Comparison of ENCODE assay signal across 8 cellular contexts in genomic region chrX:30659421-30659820, GRCh38. TPM values are rescaled to one million over a fixed set of nuclear protein-coding genes. Genes with fewer than 3 reads are reported as not detected.
DNase-seq lines count a peak whose midpoint lies in the region; ATAC-seq, FAIRE-seq and TF ChIP-seq lines count a peak whose summit lies in the region.

No MANE protein-coding gene starts in this region.

- no peak for FAIRE-seq in K562 (lab: Jason Lieb, UNC)

- H3K9me3 Mint-ChIP-seq in natural killer cell treated with Interleukin-12 subunit alpha and Interleukin-12 subunit beta and Interleukin-15 and Interleukin-18, amount 100 ng/mL, for 72 hours, result no peaks in the 10 kb centered on the region
- no peaks in the 10 kb centered on the region for H3K9me3 Mint-ChIP-seq in endodermal cell

- no peaks in the 10 kb centered on the region for H3K27me3 ChIP-seq in K562 (ENCODE audit: control insufficient read depth in 2 of 2, insufficient read depth in 2 of 2, low read length in 2 of 2)
- H3K27me3 ChIP-seq in endodermal cell (ENCODE audit: control insufficient read depth, insufficient read depth, low read length, poor library complexity, severe bottlenecking), result no peaks in the 10 kb centered on the region
- peaks cover 3% of the 10 kb centered on the region for H3K27me3 ChIP-seq in WERI-Rb-1 (ENCODE audit: insufficient read depth, low read depth, severe bottlenecking)

- H3K4me3 ChIP-seq in K562 (no peak overlapping the region), endodermal cell (ENCODE audit: low read length) (no peak overlapping the region), WERI-Rb-1 (ENCODE audit: low read depth, low read length) (no peak overlapping the region)

- H3K9me1 ChIP-seq in K562 (ENCODE audit: control insufficient read depth, insufficient read depth, low read length), result no peaks in the 10 kb centered on the region

- H3K9ac ChIP-seq in K562 (ENCODE audit: insufficient read depth in 1 of 2, low read depth in 2 of 2, low read length in 2 of 2) (no peak overlapping the region), endodermal cell (ENCODE audit: extremely low read depth, low read length, poor library complexity, severe bottlenecking) (no peak overlapping the region)

- DNase-seq in GDM1 (lab: John Stamatoyannopoulos, UW), result peak; percentile 15
- DNase-seq in M059J (ENCODE audit: low read depth), result peak; percentile 70
- peak; percentile 22 to 58 (median 40) for DNase-seq in K562 (ENCODE audit: extremely low read depth in 1 of 4, low spot score in 3 of 4)
- no peak for DNase-seq in natural killer cell treated with Interleukin-12 subunit alpha and Interleukin-12 subunit beta and Interleukin-15 and Interleukin-18, amount 100 ng/mL, for 72 hours (ENCODE audit: low spot score)
- DNase-seq in endodermal cell, result no peak
- no peak for DNase-seq in NCI-H1417 (lab: John Stamatoyannopoulos, UW)
- no peak for DNase-seq in WERI-Rb-1

- no peaks in the 10 kb centered on the region; the same call in 1 of the 3 replicates for H3K79me2 ChIP-seq in K562 (ENCODE audit: control insufficient read depth, insufficient read depth, low read length)

- H3K36me3 Mint-ChIP-seq in natural killer cell treated with Interleukin-12 subunit alpha and Interleukin-12 subunit beta and Interleukin-15 and Interleukin-18, amount 100 ng/mL, for 72 hours, result no peaks in the 10 kb centered on the region
- no peaks in the 10 kb centered on the region for H3K36me3 Mint-ChIP-seq in endodermal cell (ENCODE audit: low read depth)

- peak; percentile 77 for ATAC-seq in K562
- ATAC-seq in natural killer cell treated with Interleukin-12 subunit alpha and Interleukin-12 subunit beta and Interleukin-15 and Interleukin-18, amount 100 ng/mL, for 72 hours, result peak; percentile 90 to 95
- no peak for ATAC-seq in GM19397 (IDR thresholded peaks at IDR 0.05; ENCODE audit: unreplicated experiment)

- intact Hi-C loops in K562 (cut with micrococcal nuclease), result loop anchor here (10.0 kb wide), 1 partner anchor 225 kb away; the partner anchor contains the start of gene TAB3

- in situ Hi-C loops in K562 (cut with MboI), result no loop called here

- H3K9me3 ChIP-seq in K562 (replicated peaks; ENCODE audit: control insufficient read depth, insufficient read depth, low read depth, low read length) (no peaks in the 10 kb centered on the region), endodermal cell (ENCODE audit: control insufficient read depth, low read length) (no peaks in the 10 kb centered on the region), WERI-Rb-1 (ENCODE audit: severe bottlenecking) (no peaks in the 10 kb centered on the region)

- H3K4me2 ChIP-seq in K562 (ENCODE audit: insufficient read depth, low read length), result no peak overlapping the region

- no peaks in the 10 kb centered on the region for H3K27me3 Mint-ChIP-seq in natural killer cell treated with Interleukin-12 subunit alpha and Interleukin-12 subunit beta and Interleukin-15 and Interleukin-18, amount 100 ng/mL, for 72 hours
- no peaks in the 10 kb centered on the region for H3K27me3 Mint-ChIP-seq in endodermal cell (ENCODE audit: insufficient read depth)

- WGBS in K562 (ENCODE audit: insufficient coverage, low coverage, missing lambda C conversion rate), result 38% methylated on average over 2 of the region's 2 CpGs
- WGBS in endodermal cell (ENCODE audit: insufficient coverage in 1 of 2, insufficient read length in 1 of 2), 2 experiments, result 100% methylated on average over 1 of the region's 2 CpGs

- peaks cover 3 to 19% of the 10 kb centered on the region in 2 experiments; a peak in 2 of 5 replicates for H3K4me1 ChIP-seq in K562 (replicated peaks in 1 of 2; ENCODE audit: control insufficient read depth in 2 of 2, insufficient read depth in 2 of 2, low read length in 2 of 2)
- no peaks in the 10 kb centered on the region for H3K4me1 ChIP-seq in endodermal cell (ENCODE audit: control insufficient read depth, insufficient read depth, low read length)

- H3K4me1 Mint-ChIP-seq in natural killer cell treated with Interleukin-12 subunit alpha and Interleukin-12 subunit beta and Interleukin-15 and Interleukin-18, amount 100 ng/mL, for 72 hours (ENCODE audit: low read depth in 2 of 2), result peaks cover 18 to 23% of the 10 kb centered on the region in 2 donors
- no peaks in the 10 kb centered on the region for H3K4me1 Mint-ChIP-seq in endodermal cell

- no peak overlapping the region for H2AFZ ChIP-seq in K562 (ENCODE audit: low read depth, low read length)

- no peak for TF ChIP-seq RAD21 in K562 (CRISPR knock-in tag; conservative IDR thresholded peaks at IDR 0.05 in 1 of 2, IDR thresholded peaks at IDR 0.05 in 1 of 2)

- peak; percentile 56; the same call in 1 of the 2 replicates for TF ChIP-seq EP300 in K562 (IDR thresholded peaks at IDR 0.05; ENCODE audit: low read length)

- CTCF ChIA-PET in K562 (lab: Yijun Ruan, JAX; ENCODE audit: low intra/inter-chr PET ratio), result no interaction called here

- peak overlapping the region; percentile 32 for H3K4me3 Mint-ChIP-seq in natural killer cell treated with Interleukin-12 subunit alpha and Interleukin-12 subunit beta and Interleukin-15 and Interleukin-18, amount 100 ng/mL, for 72 hours
- H3K4me3 Mint-ChIP-seq in endodermal cell, result no peak overlapping the region

- no peaks in the 10 kb centered on the region for H4K20me1 ChIP-seq in K562 (replicated peaks; ENCODE audit: control insufficient read depth, insufficient read depth, low read length)

- no peak for TF ChIP-seq POLR2A in K562 (conservative IDR thresholded peaks at IDR 0.05)

- POLR2A ChIA-PET in K562 (lab: Yijun Ruan, JAX), result no interaction called here

- H3K27ac Mint-ChIP-seq in natural killer cell treated with Interleukin-12 subunit alpha and Interleukin-12 subunit beta and Interleukin-15 and Interleukin-18, amount 100 ng/mL, for 72 hours, result peak overlapping the region; percentile 81 to 86
- H3K27ac Mint-ChIP-seq in endodermal cell, result no peak overlapping the region

- no TSS peak for BruUV-seq in K562 (replicated peaks; lab: Mats Ljungman, UMichigan)

- H3K36me3 ChIP-seq in K562 (ENCODE audit: control insufficient read depth, insufficient read depth, low read length), result no peaks in the 10 kb centered on the region
- H3K36me3 ChIP-seq in endodermal cell (ENCODE audit: control insufficient read depth, insufficient read depth, low read length), result no peaks in the 10 kb centered on the region
- H3K36me3 ChIP-seq in WERI-Rb-1, result no peaks in the 10 kb centered on the region

- H3K27ac ChIP-seq in K562 (ENCODE audit: extremely low read depth, low read depth, low read length), result peak overlapping the region; percentile 63; the same call in 2 of the 3 replicates
- no peak overlapping the region for H3K27ac ChIP-seq in endodermal cell (ENCODE audit: low read depth, low read length)
- no peak overlapping the region for H3K27ac ChIP-seq in WERI-Rb-1

- TF ChIP-seq CTCF in K562 (IDR thresholded peaks at IDR 0.05 in 2 of 3, conservative IDR thresholded peaks at IDR 0.05 in 1 of 3; ENCODE audit: insufficient read depth in 2 of 3, low read depth in 1 of 3, low read length in 3 of 3) (no peak), endodermal cell (conservative IDR thresholded peaks at IDR 0.05) (no peak), WERI-Rb-1 (IDR thresholded peaks at IDR 0.05; ENCODE audit: low read depth, low read length) (no peak)

TF ChIP-seq in K562, 482 proteins besides CTCF, POLR2A, EP300 and RAD21 (continues in another document):
- TF ChIP-seq CBFA2T3 (IDR thresholded peaks at IDR 0.05), result peak; percentile 69

RNA-seq across cellular contexts. Expression of gene GK, which starts 6.2 kb away (rescaled TPM):
- 4.3 and 10.4 TPM in 2 replicates for total RNA-seq in M059J (2014; rRNA removed; shearing (Covaris generic))
- 15.1 and 28.4 TPM in 2 replicates for total RNA-seq in K562 (2011; cell fraction: chromatin; rRNA removed; ENCODE audit: low replicate concordance)
- total RNA-seq in K562 (2011; cell fraction: nucleolus; rRNA removed), result 6.0 and 7.4 TPM in 2 replicates
- 9.8 and 10.3 TPM in 2 replicates for total RNA-seq in K562 (2011; cell fraction: nucleoplasm; rRNA removed)
- total RNA-seq in K562 (2014; rRNA removed) (8.1 and 13.3 TPM in 2 replicates), K562 (2014; rRNA removed; fragmentation: Illumina TruSeq; extraction: Trizol) (12.4 and 14.5 TPM in 2 replicates), K562 (2015; rRNA removed; fragmentation: Illumina TruSeq; extraction: Trizol) (12.4 and 13.3 TPM in 2 replicates), K562 (2021) (13.5 and 14.8 TPM in 2 replicates), endodermal cell (10 to 100 TPM in 1 of 2 donors, 1 to 10 TPM in 1; 8.9 to 10.2 TPM)
- polyA plus RNA-seq in K562 (2011; rRNA removed) (9.6 and 15.3 TPM in 2 replicates), K562 (2014; fragmentation: Illumina TruSeq; extraction: Trizol) (10.0 and 10.1 TPM in 2 replicates), K562 (2014; fragmentation: Nextera tagmentation; extraction: Ambion mirVana) (10 to 100 TPM in 1 of 2 experiments, 1 to 10 TPM in 1; 8.0 to 12.4 TPM), K562 (2014; rRNA removed) (12.5 and 15.7 TPM in 2 replicates)
- polyA plus RNA-seq in K562 (2011; cell fraction: cytosol; rRNA removed), result 2.3 and 4.2 TPM in 2 replicates
- polyA plus RNA-seq in K562 (2011; cell fraction: nucleus; rRNA removed), result 7.8 and 12.2 TPM in 2 replicates
- polyA plus RNA-seq in K562 (2012), result 9.7 and 16.8 TPM in 2 replicates
- 10.7 and 15.9 TPM in 2 replicates for polyA minus RNA-seq in K562 (2011; rRNA and poly(A)+ RNA removed)
- 5.2 and 5.8 TPM in 2 replicates for polyA minus RNA-seq in K562 (2011; cell fraction: cytosol; rRNA and poly(A)+ RNA removed)
- 8.8 TPM in 2 replicates for polyA minus RNA-seq in K562 (2011; cell fraction: nucleus; rRNA and poly(A)+ RNA removed)
- 10 to 100 TPM; 28.7 to 58.9 TPM for total RNA-seq in natural killer cell treated with Interleukin-12 subunit alpha and Interleukin-12 subunit beta and Interleukin-15 and Interleukin-18, amount 100 ng/mL, for 72 hours
- polyA plus RNA-seq in endodermal cell (2013, experiment 1 of 2), result 6.0 TPM
- 5.4 TPM for polyA plus RNA-seq in endodermal cell (2013, experiment 2 of 2)

Comparison
In these comparisons a context has a peak if more than half of its experiments do, and no peak if none do; other contexts are left out.
1. DNase-seq: peak in GDM1 (single experiment), M059J (single experiment) and K562 (4 of 4); none in natural killer cell treated with Interleukin-12 subunit alpha and Interleukin-12 subunit beta and Interleukin-15 and Interleukin-18, amount 100 ng/mL, for 72 hours (single experiment), endodermal cell (single experiment), NCI-H1417 (0 of 3) and WERI-Rb-1 (single experiment).